ENCODE assay signal across 9 cellular contexts in the genomic region with DNA sequence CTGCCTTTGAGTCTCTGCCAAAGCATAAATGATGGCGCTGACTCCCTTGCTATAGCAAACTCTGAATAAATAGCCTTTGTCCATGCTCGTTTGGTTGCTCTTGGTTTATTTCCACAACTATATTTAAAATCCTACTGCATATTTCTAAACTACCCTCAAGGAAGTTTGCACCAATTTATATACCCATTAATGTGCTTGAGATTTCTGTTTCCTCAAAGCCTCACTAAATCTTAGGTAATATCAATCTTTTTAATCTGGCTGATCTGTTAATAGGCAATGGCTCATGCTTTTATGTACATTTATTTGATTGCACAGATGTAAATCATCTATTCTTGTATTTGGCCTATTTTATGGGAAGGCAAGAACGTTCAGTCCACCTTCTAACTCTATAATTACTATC.
"Had no signal": no experiment of that assay in that cellular context is flagged by ENCODE, and none has a peak within 500 bp of the region (broad histone marks: within the 10 kb centered on the region; RNA-seq: fewer than 3 reads in every experiment).

No MANE protein-coding gene starts in this region.

- DNase-seq: GM23248, GOT3, H7, HFFc6, KBM-7 had no signal

- H3K4me1 ChIP-seq: HAP-1 had no signal

- H3K9ac ChIP-seq: GM23248 had no signal

- H2AFZ ChIP-seq: GM23248 had no signal

- FAIRE-seq: HepG2 had no signal

- H3K4me3 ChIP-seq: GM23248, HAP-1 had no signal

- H3K27ac ChIP-seq: GM23248, HL-60 had no signal

- ATAC-seq: HCT116, HepG2 had no signal

- H3K36me3 ChIP-seq: HAP-1 had no signal

- H3K9me3 ChIP-seq: HAP-1 had no signal
